ENCODE assay signal across 17 cellular contexts in the genomic region with DNA sequence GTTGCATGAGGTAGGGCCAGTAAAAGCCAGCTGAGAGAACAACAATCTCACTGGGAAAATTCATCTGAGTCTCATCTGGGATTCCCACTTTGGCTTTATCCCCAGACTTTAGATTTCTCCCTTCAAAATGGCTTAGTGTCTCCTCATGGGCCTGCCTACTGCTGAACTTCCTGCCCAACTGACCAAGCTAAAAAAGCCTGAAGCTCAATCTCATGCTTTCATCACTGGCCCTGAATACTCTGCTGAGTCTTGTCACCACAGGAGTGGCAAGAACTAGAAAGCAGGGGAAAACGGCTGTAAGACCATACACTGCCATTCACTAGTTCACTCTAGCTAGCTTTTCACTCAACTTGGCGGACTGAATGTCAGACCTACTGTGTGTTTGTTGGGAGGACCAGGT.
DNase-seq lines count a peak whose midpoint lies in the region; ATAC-seq and TF ChIP-seq lines count a peak whose summit lies in the region.
"Had no signal": no experiment of that assay in that cellular context is flagged by ENCODE, and none has a peak within 500 bp of the region (broad histone marks: within the 10 kb centered on the region; RNA-seq: fewer than 3 reads in every experiment).

No MANE protein-coding gene starts in this region.

- in situ Hi-C loops in gastrocnemius medialis (cut with MboI; ENCODE audit: low sequenced_read_pairs in 4 of 4), result no loop called here

- H3K27ac ChIP-seq in gastrocnemius medialis (peak overlapping the region; percentile 35 to 69 (median 62)), upper lobe of left lung (no peak overlapping the region)
- H3K27ac ChIP-seq: BLaER1 treated with 17β-estradiol and CSF1 and Interleukin-3, amounts not matched to agents 10 nM and 100 nM had no signal

- H2AFZ ChIP-seq in Loucy (ENCODE audit: low read length), result peak overlapping the region; percentile 46; the same call in 1 of the 2 replicates

- no peak for TF ChIP-seq POLR2A in gastrocnemius medialis (IDR thresholded peaks at IDR 0.05)
- no peak for TF ChIP-seq POLR2A in upper lobe of left lung (IDR thresholded peaks at IDR 0.05)

- H3K4me2 ChIP-seq in Loucy (ENCODE audit: low read depth, low read length, poor library complexity, severe bottlenecking), result no peak overlapping the region
- H3K4me2 ChIP-seq: BLaER1 treated with 17β-estradiol and CSF1 and Interleukin-3, amounts not matched to agents 10 nM and 100 nM had no signal

- H3K4me1 ChIP-seq in Loucy (ENCODE audit: insufficient read depth, low read length, poor library complexity, severe bottlenecking) (peaks cover 7% of the 10 kb centered on the region), gastrocnemius medialis (peaks cover 9% of the 10 kb centered on the region in 2 donors), upper lobe of left lung (no peaks in the 10 kb centered on the region)

- H3K27me3 ChIP-seq in Loucy (ENCODE audit: insufficient read depth, low read length, poor library complexity, severe bottlenecking) (no peaks in the 10 kb centered on the region), gastrocnemius medialis (no peaks in the 10 kb centered on the region), upper lobe of left lung (no peaks in the 10 kb centered on the region)
- H3K27me3 ChIP-seq: BLaER1 treated with 17β-estradiol and CSF1 and Interleukin-3, amounts not matched to agents 10 nM and 100 nM had no signal

- no peaks in the 10 kb centered on the region for H3K79me2 ChIP-seq in Loucy (ENCODE audit: insufficient read depth, low read length)

- H3K9me2 ChIP-seq in Loucy (replicated peaks; ENCODE audit: low read depth, low read length), result no peaks in the 10 kb centered on the region

- H4K20me1 ChIP-seq in Loucy (ENCODE audit: insufficient read depth, low read length, poor library complexity, severe bottlenecking), result no peaks in the 10 kb centered on the region
- H4K20me1 ChIP-seq: BLaER1 treated with 17β-estradiol and CSF1 and Interleukin-3, amounts not matched to agents 10 nM and 100 nM had no signal

- H3K4me3 ChIP-seq in Loucy (ENCODE audit: low read length, poor library complexity, severe bottlenecking), result no peak overlapping the region
- H3K4me3 ChIP-seq in gastrocnemius medialis, result no peak overlapping the region
- H3K4me3 ChIP-seq in upper lobe of left lung, result no peak overlapping the region
- H3K4me3 ChIP-seq: BLaER1 treated with 17β-estradiol and CSF1 and Interleukin-3, amounts not matched to agents 10 nM and 100 nM had no signal

- no peaks in the 10 kb centered on the region for H3K36me3 ChIP-seq in Loucy (ENCODE audit: insufficient read depth, low read length)
- no peaks in the 10 kb centered on the region for H3K36me3 ChIP-seq in gastrocnemius medialis
- H3K36me3 ChIP-seq in upper lobe of left lung, result no peaks in the 10 kb centered on the region
- H3K36me3 ChIP-seq: BLaER1 treated with 17β-estradiol and CSF1 and Interleukin-3, amounts not matched to agents 10 nM and 100 nM had no signal

- TF ChIP-seq CTCF in Loucy (conservative IDR thresholded peaks at IDR 0.05; ENCODE audit: low read length) (no peak), gastrocnemius medialis (IDR thresholded peaks at IDR 0.05 in 4 of 5, conservative IDR thresholded peaks at IDR 0.05 in 1 of 5) (no peak), upper lobe of left lung (IDR thresholded peaks at IDR 0.05) (no peak)

- H3K9ac ChIP-seq in Loucy (ENCODE audit: low read depth, low read length, poor library complexity, severe bottlenecking), result no peak overlapping the region
- H3K9ac ChIP-seq: BLaER1 treated with 17β-estradiol and CSF1 and Interleukin-3, amounts not matched to agents 10 nM and 100 nM had no signal

- intact Hi-C loops in gastrocnemius medialis (cut with DNase I; ENCODE audit: low total_unique reads), result no loop called here

- H3K9me3 ChIP-seq in Loucy (ENCODE audit: insufficient read depth, low read depth, low read length) (no peaks in the 10 kb centered on the region), gastrocnemius medialis (no peaks in the 10 kb centered on the region), upper lobe of left lung (no peaks in the 10 kb centered on the region)
- H3K9me3 ChIP-seq: BLaER1 treated with 17β-estradiol and CSF1 and Interleukin-3, amounts not matched to agents 10 nM and 100 nM had no signal

- DNase-seq in EH (ENCODE audit: low read depth), result peak; percentile 6
- DNase-seq in myocyte (ENCODE audit: low read depth), result peak; percentile 34
- no peak for DNase-seq in gastrocnemius medialis
- no peak for DNase-seq in NCI-H345 (lab: John Stamatoyannopoulos, UW)
- DNase-seq in COLO829 (ENCODE audit: low spot score), result no peak
- no peak for DNase-seq in upper lobe of left lung
- DNase-seq: ACHN; Calu3; CD4-positive, CD25-positive, alpha-beta regulatory T cell; DMS 273 treated with DMSO at 0.1 percent for 48 hours; DMS79; EL; GOT3; H9; HFFc6 had no signal

- ATAC-seq in gastrocnemius medialis (peak; percentile 43 to 44), upper lobe of left lung (ENCODE audit: low FRiP score in 2 of 2) (no peak)

- WGBS in upper lobe of left lung, 2 donors, result 90% methylated on average over 2 of the region's 2 CpGs

- H3F3A ChIP-seq in Loucy (ENCODE audit: low read depth), result no peaks in the 10 kb centered on the region

- TF ChIP-seq EP300 in upper lobe of left lung (IDR thresholded peaks at IDR 0.05), result no peak

Comparison
In these comparisons a context has a peak if more than half of its experiments do, and no peak if none do; other contexts are left out.
1. DNase-seq: peak in EH (single experiment) and myocyte (single experiment); none in gastrocnemius medialis (0 of 2), NCI-H345 (single experiment), COLO829 (single experiment) and upper lobe of left lung (0 of 2).
2. ATAC-seq: peak in gastrocnemius medialis (2 of 2); none in upper lobe of left lung (0 of 2).
3. H3K27ac ChIP-seq: peak in gastrocnemius medialis (4 of 4); none in upper lobe of left lung (0 of 4).